In the genomic region with DNA sequence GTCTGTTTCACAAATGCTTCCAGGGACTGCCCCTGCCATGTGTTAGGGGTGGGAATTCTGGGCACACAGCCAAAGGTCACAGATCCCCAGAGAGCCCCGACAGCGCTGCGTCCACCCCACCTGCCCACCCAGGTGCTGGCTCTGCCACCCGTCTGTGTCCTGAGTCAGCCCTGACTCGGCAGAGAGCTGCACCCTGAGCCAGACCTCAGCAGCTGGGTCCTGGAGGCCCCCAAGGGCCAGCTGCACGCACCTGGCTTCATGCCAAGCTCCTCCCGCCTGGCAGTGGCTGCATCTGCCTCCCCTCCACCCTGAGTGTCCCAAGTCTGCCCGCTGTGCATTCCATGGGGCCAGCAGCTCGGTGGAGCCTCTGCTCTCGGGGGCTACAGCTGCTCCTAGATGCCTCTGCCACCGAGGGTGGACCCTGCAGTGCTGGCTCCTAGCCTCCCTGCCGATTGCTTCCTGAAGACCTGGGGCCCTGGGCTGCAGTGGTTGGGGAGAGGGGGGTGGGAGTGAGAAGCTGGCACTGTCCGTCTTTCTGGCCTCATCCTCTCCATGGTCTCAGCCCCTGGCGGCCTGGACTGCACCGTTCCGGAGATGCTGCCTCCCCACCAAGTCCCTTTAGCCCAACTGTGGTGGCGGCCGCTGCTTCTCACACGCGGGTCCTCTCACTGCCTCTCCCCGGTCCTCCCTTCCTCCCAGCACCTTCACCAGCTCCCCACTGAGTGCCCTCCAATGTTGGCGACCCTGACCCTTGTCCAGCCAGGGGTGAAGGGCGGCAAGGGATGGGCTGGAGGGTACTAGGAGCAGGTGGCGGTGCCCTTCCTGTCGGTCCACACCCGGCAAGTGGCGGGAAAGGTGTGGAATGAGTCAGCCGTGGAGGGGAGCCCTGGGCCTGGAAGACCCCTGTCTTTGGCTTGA, we compare ENCODE assay signal across 9 cellular contexts. TPM values are rescaled to one million over a fixed set of nuclear protein-coding genes. Genes with fewer than 3 reads are reported as not detected.
DNase-seq lines count a peak whose midpoint lies in the region; ATAC-seq, FAIRE-seq and TF ChIP-seq lines count a peak whose summit lies in the region.
"Had no signal": no experiment of that assay in that cellular context is flagged by ENCODE, and none has a peak within 500 bp of the region (broad histone marks: within the 10 kb centered on the region; RNA-seq: fewer than 3 reads in every experiment).

No MANE protein-coding gene starts in this region.

- no peak overlapping the region for H2AFZ ChIP-seq in GM12878 (ENCODE audit: control insufficient read depth, low read depth, low read length)

- H3K4me2 ChIP-seq in GM12878 (ENCODE audit: control insufficient read depth, insufficient read depth), result no peak overlapping the region

- TF ChIP-seq POLR2A in GM12878 (IDR thresholded peaks at IDR 0.05; ENCODE audit: low read depth, low read length), result no peak

- no peaks in the 10 kb centered on the region for H3K79me2 ChIP-seq in GM12878 (ENCODE audit: control insufficient read depth, insufficient read depth, low read length)

- SMC1A ChIA-PET in GM12878 (lab: Charles Lee; ENCODE audit: uncharacterized antibody, unreplicated experiment), result interaction anchor here (0.9 kb wide), 1 partner anchor 29 kb away, joined by 3 read pairs; no protein-coding TSS in a partner anchor

- H3K4me1 ChIP-seq in GM12878 (ENCODE audit: control insufficient read depth, insufficient read depth, low read length) (peaks cover 11% of the 10 kb centered on the region), rectal smooth muscle tissue (ENCODE audit: control insufficient read depth, insufficient read depth, low read length) (peaks cover 17% of the 10 kb centered on the region)

- intact Hi-C loops in GM12878 (cut with micrococcal nuclease; ENCODE audit: unreplicated experiment), result no loop called here

- no peak overlapping the region for H3K27ac ChIP-seq in GM12878 (ENCODE audit: control insufficient read depth, insufficient read depth)
- no peak overlapping the region for H3K27ac ChIP-seq in rectal smooth muscle tissue (ENCODE audit: low read depth, low read length)

- no peaks in the 10 kb centered on the region for H3K9me3 ChIP-seq in GM12878 (replicated peaks; ENCODE audit: control insufficient read depth, insufficient read depth, low read length)

- H3K9ac ChIP-seq in GM12878 (ENCODE audit: control insufficient read depth, insufficient read depth, low read length) (no peak overlapping the region), rectal smooth muscle tissue (ENCODE audit: low read length) (no peak overlapping the region)

- no TSS peak for BruUV-seq in GM12878 (replicated peaks; lab: Mats Ljungman, UMichigan)

- POLR2A ChIA-PET in GM12878 (lab: Charles Lee), result no interaction called here

- H3K4me3 ChIP-seq in GM12878, result no peak overlapping the region
- H3K4me3 ChIP-seq in rectal smooth muscle tissue (ENCODE audit: low read length), result peak overlapping the region; percentile 24

- peak; percentile 68 for DNase-seq in GM03348 (ENCODE audit: low spot score)
- DNase-seq in NCI-H2081 (lab: John Stamatoyannopoulos, UW), result peak; percentile 88 to 95
- no peak for DNase-seq in GM12878 (ENCODE audit: low read depth, low spot score)
- DNase-seq in stimulated activated CD4-positive, alpha-beta T cell treated with anti-CD3 and anti-CD28 coated beads, Interleukin-12 subunit alpha, Interleukin-12 subunit beta, amount 100 ng/mL, for 4 hours, result no peak
- no peak for DNase-seq in stimulated activated CD4-positive, alpha-beta T cell treated with anti-CD3 and anti-CD28 coated beads, Interleukin-2, amount 100 ng/mL, for 24 hours
- DNase-seq in GDM1 (lab: John Stamatoyannopoulos, UW), result no peak

- H3K36me3 ChIP-seq in GM12878 (ENCODE audit: control insufficient read depth in 2 of 2, insufficient read depth in 2 of 2, low read length in 1 of 2), result no peaks in the 10 kb centered on the region
- H3K36me3 ChIP-seq in rectal smooth muscle tissue (ENCODE audit: control insufficient read depth, insufficient read depth, low read length), result no peaks in the 10 kb centered on the region

- in situ Hi-C loops in GM12878 (cut with MboI), result no loop called here

- peaks cover 6 to 12% of the 10 kb centered on the region in 2 experiments; a peak in 3 of 4 replicates for H3K27me3 ChIP-seq in GM12878 (replicated peaks in 1 of 2; ENCODE audit: control insufficient read depth in 2 of 2, insufficient read depth in 2 of 2, low read length in 1 of 2)
- peaks cover 5% of the 10 kb centered on the region for H3K27me3 ChIP-seq in rectal smooth muscle tissue (ENCODE audit: control insufficient read depth, insufficient read depth, low read length)

- CTCF ChIA-PET in GM12878 (lab: Yijun Ruan, JAX), result interaction anchor here (1.2 to 1.4 kb wide), 2 partner anchors 20 to 31 kb away, joined by 3 to 4 read pairs; no protein-coding TSS in a partner anchor

- no peak for FAIRE-seq in GM12878 (lab: Jason Lieb, UNC)
- FAIRE-seq: endometrium had no signal

- TF ChIP-seq EP300 in GM12878 (IDR thresholded peaks at IDR 0.05; ENCODE audit: borderline replicate concordance in 1 of 2, control insufficient read depth in 1 of 2, low read depth in 2 of 2, low read length in 2 of 2), result no peak

- RAD21 ChIA-PET in GM12878 (lab: Charles Lee; ENCODE audit: unreplicated experiment), result no interaction called here

- no peaks in the 10 kb centered on the region for H4K20me1 ChIP-seq in GM12878 (ENCODE audit: control insufficient read depth, insufficient read depth)

- no peak for TF ChIP-seq RAD21 in GM12878 (IDR thresholded peaks at IDR 0.05; ENCODE audit: insufficient read depth, low read depth, low read length)

- no peak for TF ChIP-seq CTCF in GM12878 (IDR thresholded peaks at IDR 0.05 in 2 of 3, conservative IDR thresholded peaks at IDR 0.05 in 1 of 3; ENCODE audit: control insufficient read depth in 2 of 3, extremely low read depth in 1 of 3, insufficient read depth in 1 of 3, low read depth in 3 of 3, low read length in 3 of 3)

- ATAC-seq in GM12878 (peak; percentile 31), GM19463 (IDR thresholded peaks at IDR 0.05; ENCODE audit: unreplicated experiment) (no peak)

- 27% methylated on average over 28 of the region's 28 CpGs for WGBS in GM12878 (ENCODE audit: insufficient coverage, insufficient replicate concordance, low lambda C conversion rate, missing lambda C conversion rate)

RNA-seq across cellular contexts. Expression of gene SECTM1, which starts 3.0 kb away (rescaled TPM):
- total RNA-seq in GM12878 (2013; cell fraction: nucleolus; rRNA removed), result not detected in 2 replicates
- total RNA-seq in GM12878 (2014; rRNA removed) (not detected in 2 replicates), GM12878 (2014; rRNA removed; fragmentation: Illumina TruSeq; extraction: Trizol) (not detected in 2 replicates), GM12878 (2021) (0.08 TPM in 1 of 2 replicates, not detected in the other)
- polyA plus RNA-seq in GM12878 (2011; ENCODE audit: low read depth), result not detected
- polyA plus RNA-seq in GM12878 (2011; rRNA removed) (0.12 TPM in 1 of 2 replicates, not detected in the other), GM12878 (2014; fragmentation: Illumina TruSeq; extraction: Trizol) (0.10 TPM in 1 of 2 replicates, not detected in the other), GM12878 (2014; fragmentation: Nextera tagmentation; extraction: Ambion mirVana) (not detected), GM12878 (2014; rRNA removed) (0.11 TPM in 1 of 2 replicates, not detected in the other), GM12878 (2016; fragmentation: Nextera tagmentation; extraction: Ambion mirVana) (under 1 TPM in 1 of 2 experiments, not detected in 1; 0.13 TPM)
- 0.15 and 0.22 TPM in 2 replicates for polyA plus RNA-seq in GM12878 (2011; cell fraction: cytosol; rRNA removed)
- 0.09 and 0.21 TPM in 2 replicates for polyA plus RNA-seq in GM12878 (2011; cell fraction: nucleus; rRNA removed)
- polyA plus RNA-seq in GM12878 (2012), result 0.07 TPM in 1 of 2 replicates, not detected in the other
- 0.10 TPM in 1 of 2 replicates, not detected in the other for polyA minus RNA-seq in GM12878 (2011; rRNA and poly(A)+ RNA removed)
- not detected in 2 replicates for polyA minus RNA-seq in GM12878 (2011; cell fraction: cytosol; rRNA and poly(A)+ RNA removed)
- not detected in 2 replicates for polyA minus RNA-seq in GM12878 (2011; cell fraction: nucleus; rRNA and poly(A)+ RNA removed)

RNA-seq across cellular contexts. Expression of gene CD7, which starts 13.2 kb away (rescaled TPM):
- total RNA-seq in GM12878 (2013; cell fraction: nucleolus; rRNA removed), result not detected in 2 replicates
- total RNA-seq in GM12878 (2014; rRNA removed), result not detected in 2 replicates
- total RNA-seq in GM12878 (2014; rRNA removed; fragmentation: Illumina TruSeq; extraction: Trizol), result not detected in 2 replicates
- 0.33 TPM in 1 of 2 replicates, not detected in the other for total RNA-seq in GM12878 (2021)
- polyA plus RNA-seq in GM12878 (2011; ENCODE audit: low read depth), result not detected
- not detected in 2 replicates for polyA plus RNA-seq in GM12878 (2011; rRNA removed)
- polyA plus RNA-seq in GM12878 (2011; cell fraction: cytosol; rRNA removed), result 0.07 and 0.18 TPM in 2 replicates
- 0.33 and 0.53 TPM in 2 replicates for polyA plus RNA-seq in GM12878 (2011; cell fraction: nucleus; rRNA removed)
- polyA plus RNA-seq in GM12878 (2012), result 0.14 TPM in 1 of 2 replicates, not detected in the other
- not detected in 2 replicates for polyA plus RNA-seq in GM12878 (2014; fragmentation: Illumina TruSeq; extraction: Trizol)
- polyA plus RNA-seq in GM12878 (2014; fragmentation: Nextera tagmentation; extraction: Ambion mirVana), result not detected
- 0.60 TPM in 1 of 2 replicates, not detected in the other for polyA plus RNA-seq in GM12878 (2014; rRNA removed)
- not detected for polyA plus RNA-seq in GM12878 (2016; fragmentation: Nextera tagmentation; extraction: Ambion mirVana)
- not detected in 2 replicates for polyA minus RNA-seq in GM12878 (2011; rRNA and poly(A)+ RNA removed)
- polyA minus RNA-seq in GM12878 (2011; cell fraction: cytosol; rRNA and poly(A)+ RNA removed), result not detected in 2 replicates
- polyA minus RNA-seq in GM12878 (2011; cell fraction: nucleus; rRNA and poly(A)+ RNA removed), result 0.19 TPM in 1 of 2 replicates, not detected in the other

RNA-seq across cellular contexts. Expression of gene TEX19, which starts 28.5 kb away (rescaled TPM):
- total RNA-seq in GM12878 (2013; cell fraction: nucleolus; rRNA removed), result not detected in 2 replicates
- total RNA-seq in GM12878 (2014; rRNA removed) (0.11 TPM in 1 of 2 replicates, not detected in the other), GM12878 (2014; rRNA removed; fragmentation: Illumina TruSeq; extraction: Trizol) (0.14 and 0.22 TPM in 2 replicates), GM12878 (2021) (0.19 TPM in 1 of 2 replicates, not detected in the other)
- polyA plus RNA-seq in GM12878 (2011; ENCODE audit: low read depth), result not detected
- polyA plus RNA-seq in GM12878 (2011; rRNA removed) (0.26 and 0.27 TPM in 2 replicates), GM12878 (2014; fragmentation: Illumina TruSeq; extraction: Trizol) (0.09 TPM in 1 of 2 replicates, not detected in the other), GM12878 (2014; fragmentation: Nextera tagmentation; extraction: Ambion mirVana) (under 1 TPM in 1 of 2 experiments, not detected in 1; 0.03 TPM), GM12878 (2014; rRNA removed) (0.05 and 0.32 TPM in 2 replicates), GM12878 (2016; fragmentation: Nextera tagmentation; extraction: Ambion mirVana) (under 1 TPM in 1 of 2 experiments, not detected in 1; 0.13 TPM)
- polyA plus RNA-seq in GM12878 (2011; cell fraction: cytosol; rRNA removed), result 0.33 and 0.39 TPM in 2 replicates
- 0.18 and 0.19 TPM in 2 replicates for polyA plus RNA-seq in GM12878 (2011; cell fraction: nucleus; rRNA removed)
- 0.07 TPM in 1 of 2 replicates, not detected in the other for polyA plus RNA-seq in GM12878 (2012)
- polyA minus RNA-seq in GM12878 (2011; rRNA and poly(A)+ RNA removed), result 0.22 and 0.62 TPM in 2 replicates
- polyA minus RNA-seq in GM12878 (2011; cell fraction: cytosol; rRNA and poly(A)+ RNA removed), result not detected in 2 replicates
- not detected in 2 replicates for polyA minus RNA-seq in GM12878 (2011; cell fraction: nucleus; rRNA and poly(A)+ RNA removed)

RNA-seq across cellular contexts. Expression of gene UTS2R, which starts 41.0 kb away (rescaled TPM):
- 0.40 and 0.49 TPM in 2 replicates for total RNA-seq in GM12878 (2013; cell fraction: nucleolus; rRNA removed)
- total RNA-seq in GM12878 (2014; rRNA removed), result 0.11 TPM in 1 of 2 replicates, not detected in the other
- not detected in 2 replicates for total RNA-seq in GM12878 (2014; rRNA removed; fragmentation: Illumina TruSeq; extraction: Trizol)
- total RNA-seq in GM12878 (2021), result 0.36 and 1.1 TPM in 2 replicates
- polyA plus RNA-seq in GM12878 (2011; ENCODE audit: low read depth), result not detected
- 0.04 TPM in 1 of 2 replicates, not detected in the other for polyA plus RNA-seq in GM12878 (2011; rRNA removed)
- 0.07 TPM in 1 of 2 replicates, not detected in the other for polyA plus RNA-seq in GM12878 (2011; cell fraction: cytosol; rRNA removed)
- 0.58 and 0.82 TPM in 2 replicates for polyA plus RNA-seq in GM12878 (2011; cell fraction: nucleus; rRNA removed)
- 0.34 and 0.36 TPM in 2 replicates for polyA plus RNA-seq in GM12878 (2012)
- not detected in 2 replicates for polyA plus RNA-seq in GM12878 (2014; fragmentation: Illumina TruSeq; extraction: Trizol)
- polyA plus RNA-seq in GM12878 (2014; fragmentation: Nextera tagmentation; extraction: Ambion mirVana), result not detected
- polyA plus RNA-seq in GM12878 (2014; rRNA removed), result 0.12 and 0.30 TPM in 2 replicates
- not detected for polyA plus RNA-seq in GM12878 (2016; fragmentation: Nextera tagmentation; extraction: Ambion mirVana)
- polyA minus RNA-seq in GM12878 (2011; rRNA and poly(A)+ RNA removed), result 0.22 and 0.36 TPM in 2 replicates
- polyA minus RNA-seq in GM12878 (2011; cell fraction: cytosol; rRNA and poly(A)+ RNA removed), result not detected in 2 replicates
- polyA minus RNA-seq in GM12878 (2011; cell fraction: nucleus; rRNA and poly(A)+ RNA removed), result not detected in 2 replicates

RNA-seq across cellular contexts. Expression of gene CSNK1D, which starts 57.1 kb away (rescaled TPM):
- 85.1 and 93.8 TPM in 2 replicates for total RNA-seq in GM12878 (2013; cell fraction: nucleolus; rRNA removed)
- 17.3 and 25.0 TPM in 2 replicates for total RNA-seq in GM12878 (2014; rRNA removed)
- total RNA-seq in GM12878 (2014; rRNA removed; fragmentation: Illumina TruSeq; extraction: Trizol), result 26.4 and 27.8 TPM in 2 replicates
- 85.5 and 94.2 TPM in 2 replicates for total RNA-seq in GM12878 (2021)
- polyA plus RNA-seq in GM12878 (2011; ENCODE audit: low read depth), result 42.9 TPM
- polyA plus RNA-seq in GM12878 (2011; rRNA removed), result 40.7 and 54.4 TPM in 2 replicates
- 58.6 and 69.9 TPM in 2 replicates for polyA plus RNA-seq in GM12878 (2011; cell fraction: cytosol; rRNA removed)
- polyA plus RNA-seq in GM12878 (2011; cell fraction: nucleus; rRNA removed), result 236 and 302 TPM in 2 replicates
- 62.0 and 78.9 TPM in 2 replicates for polyA plus RNA-seq in GM12878 (2012)
- 72.5 and 105 TPM in 2 replicates for polyA plus RNA-seq in GM12878 (2014; fragmentation: Illumina TruSeq; extraction: Trizol)
- polyA plus RNA-seq in GM12878 (2014; fragmentation: Nextera tagmentation; extraction: Ambion mirVana), result 10 to 100 TPM in 1 of 2 experiments, 1 to 10 TPM in 1; 5.7 to 13.0 TPM
- polyA plus RNA-seq in GM12878 (2014; rRNA removed), result 74.9 and 90.3 TPM in 2 replicates
- polyA plus RNA-seq in GM12878 (2016; fragmentation: Nextera tagmentation; extraction: Ambion mirVana), result 10 to 100 TPM; 61.8 to 63.4 TPM
- polyA minus RNA-seq in GM12878 (2011; rRNA and poly(A)+ RNA removed), result 53.9 and 56.8 TPM in 2 replicates
- polyA minus RNA-seq in GM12878 (2011; cell fraction: cytosol; rRNA and poly(A)+ RNA removed), result 25.1 and 26.0 TPM in 2 replicates
- 38.6 and 73.4 TPM in 2 replicates for polyA minus RNA-seq in GM12878 (2011; cell fraction: nucleus; rRNA and poly(A)+ RNA removed)

Comparison
In these comparisons a context has a peak if more than half of its experiments do, and no peak if none do; other contexts are left out.
1. DNase-seq: peak in GM03348 (single experiment) and NCI-H2081 (2 of 2); none in GM12878 (single experiment), stimulated activated CD4-positive, alpha-beta T cell treated with anti-CD3 and anti-CD28 coated beads, Interleukin-12 subunit alpha, Interleukin-12 subunit beta, amount 100 ng/mL, for 4 hours (single experiment), stimulated activated CD4-positive, alpha-beta T cell treated with anti-CD3 and anti-CD28 coated beads, Interleukin-2, amount 100 ng/mL, for 24 hours (0 of 2) and GDM1 (single experiment).